ENCODE assay signal across 17 cellular contexts in the genomic region with DNA sequence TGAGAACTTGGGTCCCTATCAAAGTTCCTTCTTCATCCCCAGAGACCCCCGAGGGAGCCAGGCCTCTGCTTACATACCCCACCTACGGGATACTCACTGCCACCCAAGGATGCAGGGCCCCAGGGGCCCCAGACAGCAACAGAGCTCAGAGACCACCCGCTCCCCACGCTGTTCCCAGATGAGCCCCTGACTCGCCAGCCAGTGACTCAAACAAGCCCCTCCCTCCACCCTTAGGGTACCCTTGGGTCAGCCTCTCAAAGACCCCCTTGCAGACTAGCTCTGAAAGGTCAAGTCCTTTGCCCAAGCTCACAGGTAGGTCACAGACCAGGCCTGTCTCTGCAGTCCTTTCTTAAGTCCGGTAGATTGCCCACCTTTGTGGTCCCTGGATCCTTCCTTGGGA.
"Had no signal": no experiment of that assay in that cellular context is flagged by ENCODE, and none has a peak within 500 bp of the region (broad histone marks: within the 10 kb centered on the region; RNA-seq: fewer than 3 reads in every experiment).

No MANE protein-coding gene starts in this region.

- ATAC-seq: activated CD4-positive, CD25-positive, alpha-beta regulatory T cell treated with anti-CD3 and anti-CD28 coated beads, Interleukin-2, amount 50 U/mL, for 24 hours; gastrocnemius medialis; SK-N-SH treated with all-trans-retinoic acid at 6 μM for 48 hours; T-cell had no signal

- H3K9ac ChIP-seq: neural progenitor cell had no signal

- H3K27ac ChIP-seq: ascending aorta, gastrocnemius medialis, neural progenitor cell, ovary had no signal

- H3K9me3 Mint-ChIP-seq: activated naive CD4-positive, alpha-beta T cell treated with anti-CD3 and anti-CD28 coated beads for 36 hours; dendritic cell treated with granulocyte-macrophage colony-stimulating factor and Interleukin-4, amounts not matched to agents 40 ng/mL and 50 ng/mL, for 4 days; memory B cell; naive B cell; neural progenitor cell; T-cell; type B pancreatic cell had no signal

- H3K36me3 ChIP-seq: gastrocnemius medialis, neural progenitor cell, ovary had no signal

- H3K4me3 Mint-ChIP-seq: activated naive CD4-positive, alpha-beta T cell treated with anti-CD3 and anti-CD28 coated beads for 36 hours; dendritic cell treated with granulocyte-macrophage colony-stimulating factor and Interleukin-4, amounts not matched to agents 40 ng/mL and 50 ng/mL, for 4 days; memory B cell; neural progenitor cell; T-cell; type B pancreatic cell had no signal

- H3K4me3 ChIP-seq: ascending aorta, gastrocnemius medialis, neural progenitor cell, ovary had no signal

- DNase-seq: activated CD4-positive, alpha-beta T cell treated with anti-CD3 and anti-CD28 coated beads, Interleukin-2, amount 50 U/mL, for 48 hours; activated naive CD4-positive, alpha-beta T cell treated with anti-CD3 and anti-CD28 coated beads for 36 hours; cerebellar nuclear complex; effector CD8-positive, alpha-beta T cell; gastrocnemius medialis; naive B cell; stimulated activated naive CD4-positive, alpha-beta T cell treated with Interleukin-2 at 50 U/mL for 16 hours; substantia nigra; T-cell had no signal

- H3K4me2 ChIP-seq: neural progenitor cell had no signal

- H3K36me3 Mint-ChIP-seq: type B pancreatic cell had no signal

- H2AFZ ChIP-seq: neural progenitor cell had no signal

- H3K27me3 Mint-ChIP-seq: memory B cell, naive B cell, T-cell, type B pancreatic cell had no signal

- H3K27me3 ChIP-seq: ascending aorta, gastrocnemius medialis, neural progenitor cell, ovary had no signal

- H3K4me1 ChIP-seq: ascending aorta, gastrocnemius medialis had no signal

- H3K9me3 ChIP-seq: ascending aorta, gastrocnemius medialis, ovary had no signal

- H3K27ac Mint-ChIP-seq: activated naive CD4-positive, alpha-beta T cell treated with anti-CD3 and anti-CD28 coated beads for 36 hours; dendritic cell treated with granulocyte-macrophage colony-stimulating factor and Interleukin-4, amounts not matched to agents 40 ng/mL and 50 ng/mL, for 4 days; memory B cell; neural progenitor cell; T-cell; type B pancreatic cell had no signal
